ENCODE assay signal across 17 cellular contexts in genomic region chr5:107635276-107635675, GRCh38. TPM values are rescaled to one million over a fixed set of nuclear protein-coding genes. Genes with fewer than 3 reads are reported as not detected.
DNase-seq lines count a peak whose midpoint lies in the region; ATAC-seq and TF ChIP-seq lines count a peak whose summit lies in the region.
"Had no signal": no experiment of that assay in that cellular context is flagged by ENCODE, and none has a peak within 500 bp of the region (broad histone marks: within the 10 kb centered on the region; RNA-seq: fewer than 3 reads in every experiment).

No MANE protein-coding gene starts in this region.

- no peak overlapping the region for H2AFZ ChIP-seq in neural cell (ENCODE audit: low read depth, low read length)

- peaks cover 5% of the 10 kb centered on the region for H3F3A ChIP-seq in neural cell (ENCODE audit: insufficient read depth, low read length, poor library complexity, severe bottlenecking)

- H3K4me2 ChIP-seq in neural cell (ENCODE audit: low read length) = peak overlapping the region; percentile 3

- no peak for TF ChIP-seq RAD21 in neural cell (conservative IDR thresholded peaks at IDR 0.05)

- intact Hi-C loops in upper lobe of right lung (cut with DNase I) (no loop called here), colonic mucosa (cut with DNase I) (no loop called here)

- TF ChIP-seq EP300 in neural cell (conservative IDR thresholded peaks at IDR 0.05; ENCODE audit: poor library complexity, severe bottlenecking) = peak; percentile 65

- DNase-seq in AG04449 (ENCODE audit: low read depth, low spot score) (no peak), NCI-H2227 treated with DMSO at 0.1 percent for 48 hours (lab: John Stamatoyannopoulos, UW) (peak; percentile 57), fibroblast of gingiva (ENCODE audit: low read depth) (peak; percentile 64), upper lobe of right lung (no peak), colonic mucosa (no peak)
- no peak for DNase-seq in NK-92 treated with Interleukin-12 subunit alpha and Interleukin-12 subunit beta, amount 100 ng/mL, for 24 hours (lab: John Stamatoyannopoulos, UW)
- DNase-seq: AML-193, DMS53, GOT3, Karpas-422, NCI-H1436 treated with DMSO at 0.1 percent for 48 hours, NCI-H2081 treated with DMSO at 0.1 percent for 48 hours, Right ventricle myocardium superior had no signal

- H3K4me3 ChIP-seq in AG04449 (ENCODE audit: low read depth, low read length) (peak overlapping the region; percentile 20; the same call in 1 of the 2 replicates), neural cell (ENCODE audit: low read length) (peak overlapping the region; percentile 28), upper lobe of right lung (no peak overlapping the region), colonic mucosa (no peak overlapping the region)

- no peak for ATAC-seq in upper lobe of right lung
- ATAC-seq in HG03565 (IDR thresholded peaks at IDR 0.05; ENCODE audit: unreplicated experiment) = no peak
- ATAC-seq: Panc1, SK-N-SH treated with all-trans-retinoic acid at 6 μM for 48 hours had no signal

- H3K9me2 ChIP-seq in neural cell (ENCODE audit: insufficient read depth, low read length) = no peaks in the 10 kb centered on the region

- CTCF ChIA-PET in AG04449 (lab: Yijun Ruan, JAX) = no interaction called here

- H3K9me3 ChIP-seq in neural cell (ENCODE audit: low read length) (no peaks in the 10 kb centered on the region), upper lobe of right lung (no peaks in the 10 kb centered on the region), colonic mucosa (no peaks in the 10 kb centered on the region)

- H3K4me1 ChIP-seq in upper lobe of right lung (no peaks in the 10 kb centered on the region), colonic mucosa (no peaks in the 10 kb centered on the region)

- H3K36me3 ChIP-seq in neural cell (ENCODE audit: insufficient read depth, low read length) (no peaks in the 10 kb centered on the region), upper lobe of right lung (no peaks in the 10 kb centered on the region), colonic mucosa (no peaks in the 10 kb centered on the region)

- H3K79me2 ChIP-seq in neural cell (replicated peaks; ENCODE audit: insufficient read depth, low read length) = peaks cover 41% of the 10 kb centered on the region

- POLR2A ChIA-PET in AG04449 (lab: Yijun Ruan, JAX) = no interaction called here

- TF ChIP-seq CTCF in AG04449 (IDR thresholded peaks at IDR 0.05; ENCODE audit: insufficient read depth, low read length, missing control alignments) (no peak), neural cell (IDR thresholded peaks at IDR 0.05; ENCODE audit: poor library complexity, severe bottlenecking) (no peak), upper lobe of right lung (IDR thresholded peaks at IDR 0.05) (no peak), colonic mucosa (IDR thresholded peaks at IDR 0.05) (no peak)

- H3K27ac ChIP-seq in neural cell (ENCODE audit: low read length) (peak overlapping the region; percentile 69), upper lobe of right lung (no peak overlapping the region), colonic mucosa (no peak overlapping the region)

- peak overlapping the region; percentile 25 for H3K9ac ChIP-seq in neural cell (ENCODE audit: low read length)
- H3K9ac ChIP-seq in colonic mucosa (ENCODE audit: low read depth in 2 of 2, low read length in 2 of 2) = no peak overlapping the region

- H3K27me3 ChIP-seq in neural cell (ENCODE audit: insufficient read depth, low read depth, low read length) (no peaks in the 10 kb centered on the region), upper lobe of right lung (no peaks in the 10 kb centered on the region), colonic mucosa (no peaks in the 10 kb centered on the region)

- no peaks in the 10 kb centered on the region for H4K20me1 ChIP-seq in neural cell (ENCODE audit: insufficient read depth)

TF ChIP-seq in neural cell, 6 proteins besides CTCF, POLR2A, EP300 and RAD21:
- TF ChIP-seq TAF1 (IDR thresholded peaks at IDR 0.05; ENCODE audit: low read depth) = no peak
- no peak for TF ChIP-seq REST (IDR thresholded peaks at IDR 0.05; ENCODE audit: borderline replicate concordance)
- TF ChIP-seq POLR2AphosphoS5 (IDR thresholded peaks at IDR 0.05) = no peak
- no peak for TF ChIP-seq SMC3 (conservative IDR thresholded peaks at IDR 0.05; ENCODE audit: poor library complexity)
- no peak for TF ChIP-seq MXI1 (conservative IDR thresholded peaks at IDR 0.05; ENCODE audit: poor library complexity, severe bottlenecking)
- no peak for TF ChIP-seq EZH2 (IDR thresholded peaks at IDR 0.05; ENCODE audit: borderline replicate concordance, insufficient read depth, low read length, poor library complexity, severe bottlenecking)

RNA-seq across cellular contexts. Expression of gene EFNA5, which starts 35.5 kb away (rescaled TPM):
- polyA plus RNA-seq in neural cell = 4.2 and 4.6 TPM in 2 replicates
- 11.0 and 14.9 TPM in 2 replicates for polyA minus RNA-seq in neural cell
- 12.0 TPM for total RNA-seq in upper lobe of right lung
- total RNA-seq in colonic mucosa = 10 to 100 TPM in 1 of 2 donors, 1 to 10 TPM in 1; 9.7 to 11.1 TPM

Comparison
In these comparisons a context has a peak if more than half of its experiments do, and no peak if none do; other contexts are left out.
1. DNase-seq: peak in NCI-H2227 treated with DMSO at 0.1 percent for 48 hours (single experiment) and fibroblast of gingiva (single experiment); none in AG04449 (single experiment), upper lobe of right lung (single experiment), NK-92 treated with Interleukin-12 subunit alpha and Interleukin-12 subunit beta, amount 100 ng/mL, for 24 hours (single experiment) and colonic mucosa (single experiment).
2. H3K4me3 ChIP-seq: peak in AG04449 (single experiment) and neural cell (single experiment); none in upper lobe of right lung (single experiment) and colonic mucosa (single experiment).